ENCODE assay signal across 17 cellular contexts in the genomic region with DNA sequence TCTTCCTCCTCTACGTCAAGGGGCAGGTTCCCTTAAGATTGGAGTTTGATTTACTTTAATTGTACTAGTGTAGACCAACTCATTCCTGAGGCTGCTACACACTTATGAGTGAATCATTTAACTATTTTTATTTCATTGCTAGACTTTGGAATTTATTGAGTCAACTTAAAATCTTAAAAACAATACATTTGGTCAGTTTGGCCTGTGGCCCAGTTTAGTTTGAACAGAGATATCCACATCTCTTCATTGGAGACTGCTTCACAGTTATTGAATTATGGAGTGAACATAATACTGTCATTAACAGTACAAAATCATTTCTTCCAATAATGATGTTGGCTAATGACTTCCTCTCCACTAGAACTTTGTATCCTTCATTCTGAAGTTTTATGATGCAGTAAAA. TPM values are rescaled to one million over a fixed set of nuclear protein-coding genes. Genes with fewer than 3 reads are reported as not detected.
DNase-seq lines count a peak whose midpoint lies in the region; ATAC-seq and TF ChIP-seq lines count a peak whose summit lies in the region.
"Had no signal": no experiment of that assay in that cellular context is flagged by ENCODE, and none has a peak within 500 bp of the region (broad histone marks: within the 10 kb centered on the region; RNA-seq: fewer than 3 reads in every experiment).

No MANE protein-coding gene starts in this region.

- intact Hi-C loops in esophagus muscularis mucosa (cut with DNase I): loop anchor here (5.0 kb wide), 1 partner anchor 38 kb away; no protein-coding TSS in a partner anchor

- H3K4me2 ChIP-seq in osteoblast (ENCODE audit: insufficient read depth, low read length): peak overlapping the region; percentile 68

- H3K4me1 ChIP-seq in esophagus muscularis mucosa (peaks cover 5 to 50% (median 44%) of the 10 kb centered on the region in 4 donors), osteoblast (ENCODE audit: insufficient read depth, low read length) (peaks cover 53% of the 10 kb centered on the region)

- H3K9me3 ChIP-seq in esophagus muscularis mucosa (no peaks in the 10 kb centered on the region), osteoblast (ENCODE audit: low read depth, low read length) (no peaks in the 10 kb centered on the region)
- H3K9me3 ChIP-seq: esophagus squamous epithelium, tibial nerve had no signal

- H3K36me3 ChIP-seq in esophagus muscularis mucosa (no peaks in the 10 kb centered on the region), osteoblast (ENCODE audit: insufficient read depth, low read length) (no peaks in the 10 kb centered on the region)
- H3K36me3 ChIP-seq: esophagus squamous epithelium, tibial nerve had no signal

- TF ChIP-seq CTCF in esophagus muscularis mucosa (IDR thresholded peaks at IDR 0.05) (no peak), osteoblast (IDR thresholded peaks at IDR 0.05; ENCODE audit: extremely low read depth, low read depth, low read length) (no peak)

- 65% methylated on average over 1 of the region's 1 CpG for WGBS in esophagus muscularis mucosa

- H3K27me3 ChIP-seq in esophagus muscularis mucosa: no peaks in the 10 kb centered on the region
- H3K27me3 ChIP-seq in osteoblast (ENCODE audit: insufficient read depth, low read length): no peaks in the 10 kb centered on the region
- H3K27me3 ChIP-seq: esophagus squamous epithelium, tibial nerve had no signal

- ATAC-seq in GM18858 (IDR thresholded peaks at IDR 0.05; ENCODE audit: unreplicated experiment): no peak
- ATAC-seq in HG03135 (IDR thresholded peaks at IDR 0.05; ENCODE audit: unreplicated experiment): no peak

- DNase-seq in AG20443 (ENCODE audit: low spot score) (peak; percentile 74), RPMI7951 (ENCODE audit: low read depth) (peak; percentile 72), esophagus muscularis mucosa (ENCODE audit: extremely low spot score) (no peak), osteoblast (ENCODE audit: insufficient read length, low spot score, missing footprints) (peak; percentile 89), ecto neural progenitor cell (ENCODE audit: low spot score) (no peak), 8988T (no peak)
- DNase-seq: aorta; CD4-positive, alpha-beta T cell; esophagus squamous epithelium; GOT3; Karpas-422; NCI-H345; RPMI8226 had no signal

- no peak for TF ChIP-seq EP300 in esophagus muscularis mucosa (IDR thresholded peaks at IDR 0.05)

- no peaks in the 10 kb centered on the region for H4K20me1 ChIP-seq in osteoblast (ENCODE audit: insufficient read depth, low read length)

- TF ChIP-seq POLR2A in esophagus muscularis mucosa (IDR thresholded peaks at IDR 0.05; ENCODE audit: low read depth): no peak

- no peaks in the 10 kb centered on the region for H3K79me2 ChIP-seq in osteoblast (ENCODE audit: insufficient read depth, low read length)

- H3K27ac ChIP-seq in esophagus muscularis mucosa (replicated peaks in 1 of 4): peak overlapping the region in 3 of 4 donors; percentile 71 to 80 (median 72)
- peak overlapping the region; percentile 96 for H3K27ac ChIP-seq in osteoblast (ENCODE audit: low read depth, low read length)
- H3K27ac ChIP-seq: tibial nerve had no signal

- H3K4me3 ChIP-seq in esophagus muscularis mucosa (no peak overlapping the region), osteoblast (ENCODE audit: insufficient read depth, low read length) (peak overlapping the region; percentile 9)
- H3K4me3 ChIP-seq: esophagus squamous epithelium, lung, tibial nerve had no signal

- H2AFZ ChIP-seq in osteoblast (ENCODE audit: low read length): peak overlapping the region; percentile 13

RNA-seq across cellular contexts. Expression of gene CALM2, which starts 13.3 kb away (rescaled TPM):
- total RNA-seq in RPMI7951 (2014; rRNA removed; shearing (Covaris generic)): 2,635 and 2,984 TPM in 2 replicates
- total RNA-seq in esophagus muscularis mucosa (1,000 to 10,000 TPM in 1 of 4 donors, 100 to 1,000 TPM in 3; 583 to 1,083 (median 785) TPM), osteoblast (548 and 592 TPM in 2 replicates)

RNA-seq across cellular contexts. Expression of gene STPG4, which starts 34.5 kb away (rescaled TPM):
- not detected in 2 replicates for total RNA-seq in RPMI7951 (2014; rRNA removed; shearing (Covaris generic))
- total RNA-seq in esophagus muscularis mucosa (not detected), osteoblast (0.59 and 0.72 TPM in 2 replicates)
- total RNA-seq: CD4-positive, alpha-beta T cell; esophagus squamous epithelium had no signal

Comparison
In these comparisons a context has a peak if more than half of its experiments do, and no peak if none do; other contexts are left out.
1. DNase-seq: peak in AG20443 (single experiment), RPMI7951 (single experiment) and osteoblast (single experiment); none in esophagus muscularis mucosa (single experiment), ecto neural progenitor cell (single experiment) and 8988T (single experiment).